In the genomic region with DNA sequence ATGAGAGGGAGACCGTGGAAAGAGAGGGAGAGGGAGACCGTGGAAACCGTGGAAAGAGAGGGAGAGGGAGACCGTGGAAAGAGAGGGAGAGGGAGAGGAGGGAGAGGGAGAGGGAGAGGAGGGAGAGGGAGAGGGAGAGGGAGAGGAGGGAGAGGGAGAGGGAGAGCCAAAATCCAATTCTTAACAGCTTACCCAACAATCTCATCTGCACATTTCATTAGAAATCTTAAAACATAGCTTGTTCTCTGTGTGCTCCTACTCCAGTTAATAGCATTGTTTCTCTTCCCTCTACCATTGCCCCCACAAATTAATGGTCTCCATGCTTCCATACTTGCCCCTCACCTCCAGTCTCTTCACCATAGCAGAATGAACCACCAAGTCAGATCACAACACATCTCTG, we compare ENCODE assay signal across 7 cellular contexts. TPM values are rescaled to one million over a fixed set of nuclear protein-coding genes. Genes with fewer than 3 reads are reported as not detected.
"Had no signal": no experiment of that assay in that cellular context is flagged by ENCODE, and none has a peak within 500 bp of the region (broad histone marks: within the 10 kb centered on the region; RNA-seq: fewer than 3 reads in every experiment).

No MANE protein-coding gene starts in this region.

RNA-seq across cellular contexts. Expression of a gene that starts 51.8 kb away (rescaled TPM):
- total RNA-seq: osteocyte, pulmonary artery endothelial cell, right atrium auricular region, suprapubic skin, upper lobe of right lung, urinary bladder had no signal
- polyA plus RNA-seq: naive thymus-derived CD8-positive, alpha-beta T cell had no signal
